33 cellular contexts compared by ENCODE assay signal in the genomic region with DNA sequence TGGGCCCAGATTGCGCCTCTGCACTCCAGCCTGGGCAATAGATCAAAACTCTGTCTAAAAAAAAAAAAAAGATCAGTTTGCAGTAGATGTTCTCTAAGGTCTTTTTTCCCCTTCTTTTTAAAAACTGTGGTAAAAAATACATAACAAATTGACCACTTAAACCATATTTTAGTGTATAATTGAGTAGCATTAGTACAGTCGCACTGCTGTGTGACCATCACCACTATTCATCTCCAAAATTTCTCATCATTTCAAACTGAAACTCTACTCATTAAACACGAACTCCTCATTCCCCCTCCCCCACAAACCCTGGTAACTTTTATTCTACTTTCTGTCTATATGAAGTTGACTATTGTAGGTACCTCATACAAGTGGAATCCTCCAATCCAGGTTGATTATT.
A peak's percentile ranks its signal among the peaks of the same experiment; 100 is the strongest.
DNase-seq lines count a peak whose midpoint lies in the region; ATAC-seq, FAIRE-seq and TF ChIP-seq lines count a peak whose summit lies in the region.
"Had no signal": no experiment of that assay in that cellular context is flagged by ENCODE, and none has a peak within 500 bp of the region (broad histone marks: within the 10 kb centered on the region; RNA-seq: fewer than 3 reads in every experiment).

No MANE protein-coding gene starts in this region.

- H3K9ac ChIP-seq in GM12878 (ENCODE audit: control insufficient read depth, insufficient read depth, low read length): no peak overlapping the region
- H3K9ac ChIP-seq: BLaER1; BLaER1 treated with 17β-estradiol and CSF1 and Interleukin-3, amounts not matched to agents 10 nM and 100 nM had no signal

- TF ChIP-seq RAD21 in GM12878 (IDR thresholded peaks at IDR 0.05; ENCODE audit: insufficient read depth, low read depth, low read length): no peak

- H3K9me3 Mint-ChIP-seq in stimulated activated effector memory CD8-positive, alpha-beta T cell treated with anti-CD3 and anti-CD28 coated beads, Interleukin-12 subunit alpha, Interleukin-12 subunit beta, amount 100 ng/mL, for 72 hours: no peaks in the 10 kb centered on the region
- H3K9me3 Mint-ChIP-seq: CD4-positive, alpha-beta memory T cell; CD4-positive, alpha-beta T cell; CD8-positive, alpha-beta memory T cell; CD8-positive, alpha-beta T cell had no signal

- 17% methylated on average over 3 of the region's 3 CpGs for WGBS in GM12878 (ENCODE audit: insufficient coverage, insufficient replicate concordance, low lambda C conversion rate, missing lambda C conversion rate)

- no peak overlapping the region for H3K27ac ChIP-seq in GM12878 (ENCODE audit: control insufficient read depth, insufficient read depth)
- H3K27ac ChIP-seq: 22Rv1; A549; BLaER1; BLaER1 treated with 17β-estradiol and CSF1 and Interleukin-3, amounts not matched to agents 10 nM and 100 nM; C4-2B had no signal

- SMC1A ChIA-PET in GM12878 (lab: Charles Lee; ENCODE audit: uncharacterized antibody, unreplicated experiment): no interaction called here

- no peaks in the 10 kb centered on the region for H3K4me1 ChIP-seq in GM12878 (ENCODE audit: control insufficient read depth, insufficient read depth, low read length)
- H3K4me1 ChIP-seq: A549, BE2C, BLaER1, Caco-2 had no signal

- H3K4me3 Mint-ChIP-seq in stimulated activated effector memory CD8-positive, alpha-beta T cell treated with anti-CD3 and anti-CD28 coated beads, Interleukin-12 subunit alpha, Interleukin-12 subunit beta, amount 100 ng/mL, for 72 hours: no peak overlapping the region
- H3K4me3 Mint-ChIP-seq: B cell; CD14-positive monocyte; CD4-positive, alpha-beta memory T cell; CD4-positive, alpha-beta T cell; CD4-positive, CD25-positive, alpha-beta regulatory T cell; CD8-positive, alpha-beta memory T cell; CD8-positive, alpha-beta T cell had no signal

- intact Hi-C loops in GM12878 (cut with micrococcal nuclease; ENCODE audit: unreplicated experiment): no loop called here

- H3K4me2 ChIP-seq in GM12878 (ENCODE audit: control insufficient read depth, insufficient read depth): no peak overlapping the region
- H3K4me2 ChIP-seq: A549; BLaER1; BLaER1 treated with 17β-estradiol and CSF1 and Interleukin-3, amounts not matched to agents 10 nM and 100 nM had no signal

- H3K27ac Mint-ChIP-seq in stimulated activated effector memory CD8-positive, alpha-beta T cell treated with anti-CD3 and anti-CD28 coated beads, Interleukin-12 subunit alpha, Interleukin-12 subunit beta, amount 100 ng/mL, for 72 hours: no peak overlapping the region
- H3K27ac Mint-ChIP-seq: B cell; CD14-positive monocyte; CD4-positive, alpha-beta memory T cell; CD4-positive, alpha-beta T cell; CD8-positive, alpha-beta memory T cell; CD8-positive, alpha-beta T cell had no signal

- H2AFZ ChIP-seq in GM12878 (ENCODE audit: control insufficient read depth, low read depth, low read length): no peak overlapping the region

- no peak for TF ChIP-seq EP300 in GM12878 (IDR thresholded peaks at IDR 0.05; ENCODE audit: borderline replicate concordance in 1 of 2, control insufficient read depth in 1 of 2, low read depth in 2 of 2, low read length in 2 of 2)

- no peaks in the 10 kb centered on the region for H3K27me3 ChIP-seq in GM12878 (replicated peaks in 1 of 2; ENCODE audit: control insufficient read depth in 2 of 2, insufficient read depth in 2 of 2, low read length in 1 of 2)
- H3K27me3 ChIP-seq: BE2C; BLaER1; BLaER1 treated with 17β-estradiol and CSF1 and Interleukin-3, amounts not matched to agents 10 nM and 100 nM had no signal

- H3K4me3 ChIP-seq in GM12878: no peak overlapping the region
- H3K4me3 ChIP-seq: A549; BLaER1; BLaER1 treated with 17β-estradiol and CSF1 and Interleukin-3, amounts not matched to agents 10 nM and 100 nM had no signal

- no peaks in the 10 kb centered on the region for H3K36me3 ChIP-seq in GM12878 (ENCODE audit: control insufficient read depth in 2 of 2, insufficient read depth in 2 of 2, low read length in 1 of 2)
- H3K36me3 ChIP-seq: BE2C; BLaER1; BLaER1 treated with 17β-estradiol and CSF1 and Interleukin-3, amounts not matched to agents 10 nM and 100 nM had no signal

- no peaks in the 10 kb centered on the region for H3K36me3 Mint-ChIP-seq in stimulated activated effector memory CD8-positive, alpha-beta T cell treated with anti-CD3 and anti-CD28 coated beads, Interleukin-12 subunit alpha, Interleukin-12 subunit beta, amount 100 ng/mL, for 72 hours
- H3K36me3 Mint-ChIP-seq: CD14-positive monocyte; CD4-positive, alpha-beta memory T cell; CD4-positive, CD25-positive, alpha-beta regulatory T cell; CD8-positive, alpha-beta memory T cell; CD8-positive, alpha-beta T cell had no signal

- CTCF ChIA-PET in GM12878 (lab: Yijun Ruan, JAX): no interaction called here

- in situ Hi-C loops in GM12878 (cut with MboI): no loop called here

- FAIRE-seq in GM12878 (lab: Jason Lieb, UNC): no peak
- FAIRE-seq: A204.1, A549, D721Med had no signal

- POLR2A ChIA-PET in GM12878 (lab: Charles Lee): no interaction called here

- H3K79me2 ChIP-seq in GM12878 (ENCODE audit: control insufficient read depth, insufficient read depth, low read length): no peaks in the 10 kb centered on the region

- no peaks in the 10 kb centered on the region for H4K20me1 ChIP-seq in GM12878 (ENCODE audit: control insufficient read depth, insufficient read depth)
- H4K20me1 ChIP-seq: BLaER1; BLaER1 treated with 17β-estradiol and CSF1 and Interleukin-3, amounts not matched to agents 10 nM and 100 nM had no signal

- ATAC-seq in GM12878: peak; percentile 32
- peak; percentile 51 for ATAC-seq in stimulated activated effector memory CD8-positive, alpha-beta T cell treated with anti-CD3 and anti-CD28 coated beads, Interleukin-12 subunit alpha, Interleukin-12 subunit beta, amount 100 ng/mL, for 72 hours
- ATAC-seq: A549; CD8-positive, alpha-beta T cell had no signal

- no peak for TF ChIP-seq POLR2A in GM12878 (IDR thresholded peaks at IDR 0.05; ENCODE audit: low read depth, low read length)

- BruUV-seq in GM12878 (replicated peaks; lab: Mats Ljungman, UMichigan): no TSS peak

- H3K9me3 ChIP-seq in GM12878 (replicated peaks; ENCODE audit: control insufficient read depth, insufficient read depth, low read length): no peaks in the 10 kb centered on the region
- H3K9me3 ChIP-seq: A549; BE2C; BLaER1; BLaER1 treated with 17β-estradiol and CSF1 and Interleukin-3, amounts not matched to agents 10 nM and 100 nM; Caco-2 had no signal

- no peaks in the 10 kb centered on the region for H3K4me1 Mint-ChIP-seq in stimulated activated effector memory CD8-positive, alpha-beta T cell treated with anti-CD3 and anti-CD28 coated beads, Interleukin-12 subunit alpha, Interleukin-12 subunit beta, amount 100 ng/mL, for 72 hours
- H3K4me1 Mint-ChIP-seq: B cell; CD14-positive monocyte; CD4-positive, alpha-beta memory T cell; CD4-positive, CD25-positive, alpha-beta regulatory T cell; CD8-positive, alpha-beta memory T cell had no signal

- RAD21 ChIA-PET in GM12878 (lab: Charles Lee; ENCODE audit: unreplicated experiment): no interaction called here

- no peak for DNase-seq in GM12878 (ENCODE audit: low read depth, low spot score)
- DNase-seq in stimulated activated effector memory CD8-positive, alpha-beta T cell treated with anti-CD3 and anti-CD28 coated beads, Interleukin-12 subunit alpha, Interleukin-12 subunit beta, amount 100 ng/mL, for 72 hours (ENCODE audit: low spot score in 2 of 2): no peak
- no peak for DNase-seq in SW480 (ENCODE audit: low spot score)
- DNase-seq in cerebellum (ENCODE audit: low spot score): no peak
- DNase-seq: 8988T; ACHN; AML-193; BE2C; C1 segment of cervical spinal cord; Caco-2; Calu3; CD4-positive, alpha-beta memory T cell; CD4-positive, alpha-beta T cell; CD4-positive, CD25-positive, alpha-beta regulatory T cell; CD8-positive, alpha-beta memory T cell; CD8-positive, alpha-beta T cell; COR-L47; DMS 273 treated with DMSO at 0.1 percent for 48 hours; DMS153; DMS53; DMS79; DMS79 treated with DMSO at 0.1 percent for 48 hours; DND-41; EL had no signal

- no peak for TF ChIP-seq CTCF in GM12878 (IDR thresholded peaks at IDR 0.05 in 2 of 3, conservative IDR thresholded peaks at IDR 0.05 in 1 of 3; ENCODE audit: control insufficient read depth in 2 of 3, extremely low read depth in 1 of 3, insufficient read depth in 1 of 3, low read depth in 3 of 3, low read length in 3 of 3)

TF ChIP-seq in GM12878, 131 proteins besides CTCF, POLR2A, EP300 and RAD21:
- no peak for TF ChIP-seq CEBPB (IDR thresholded peaks at IDR 0.05; ENCODE audit: borderline replicate concordance in 1 of 2, low read depth in 2 of 2, low read length in 2 of 2)
- TF ChIP-seq RUNX3 (IDR thresholded peaks at IDR 0.05; ENCODE audit: low read length): peak; percentile 20; the same call in 1 of the 2 replicates
- no peak for TF ChIP-seq POLR2AphosphoS5 (IDR thresholded peaks at IDR 0.05; ENCODE audit: low read length)
- TF ChIP-seq ZZZ3 (IDR thresholded peaks at IDR 0.05; ENCODE audit: control insufficient read depth, insufficient read length, low read depth): no peak
- TF ChIP-seq EZH2 (IDR thresholded peaks at IDR 0.05; ENCODE audit: borderline replicate concordance, control insufficient read depth, low read depth, low read length): no peak
- no peak for TF ChIP-seq TBL1XR1 (IDR thresholded peaks at IDR 0.05; ENCODE audit: low read depth, low read length)
- peak; percentile 72 for TF ChIP-seq MTA2 (IDR thresholded peaks at IDR 0.05; ENCODE audit: low read depth)
TF ChIP-seq in GM12878: peak in this region for 2.
